ENCODE assay signal across 1 cellular context in the genomic region with DNA sequence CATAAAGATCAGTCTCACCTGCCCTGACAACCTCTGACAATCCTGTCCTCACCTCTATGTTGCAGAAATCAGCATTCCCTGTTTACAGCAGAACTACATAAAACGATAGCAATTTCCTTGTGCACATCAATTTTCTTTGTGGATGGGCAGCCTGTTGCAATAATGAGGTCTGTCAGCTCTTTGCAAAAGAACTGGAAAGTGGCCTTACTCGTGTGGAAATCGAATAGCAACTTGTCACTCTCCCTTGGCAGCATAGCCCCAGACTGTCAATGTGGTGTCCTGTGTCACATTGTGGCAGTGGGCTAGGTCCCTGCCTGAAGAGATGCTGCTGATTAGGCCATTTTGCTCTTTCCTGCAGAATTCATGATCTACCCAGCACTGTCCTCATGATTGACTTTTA.
TF ChIP-seq lines count a peak whose summit lies in the region.

No MANE protein-coding gene starts in this region.

TF ChIP-seq in A549, 52 proteins besides CTCF, POLR2A, EP300 and RAD21 (continued from another document):
- TF ChIP-seq RARB (CRISPR knock-in tag; IDR thresholded peaks at IDR 0.05) (no peak), NR3C1 (IDR thresholded peaks at IDR 0.05) (no peak), MAZ (IDR thresholded peaks at IDR 0.05; ENCODE audit: borderline replicate concordance, low read depth, low read length) (no peak)
